ENCODE assay signal across 2 cellular contexts in genomic region chr2:134704173-134704572, GRCh38.
A peak's percentile ranks its signal among the peaks of the same experiment; 100 is the strongest.
TF ChIP-seq lines count a peak whose summit lies in the region.

No MANE protein-coding gene starts in this region.

TF ChIP-seq in HepG2, 621 proteins besides CTCF, POLR2A, EP300 and RAD21:
- TF ChIP-seq HMGXB3 (CRISPR knock-in tag; IDR thresholded peaks at IDR 0.05; ENCODE audit: borderline replicate concordance) (no peak), ZNF143 (CRISPR knock-in tag; IDR thresholded peaks at IDR 0.05) (peak; percentile 67)

TF ChIP-seq in H1, 55 proteins besides CTCF, POLR2A, EP300 and RAD21:
- no peak for TF ChIP-seq NANOG (IDR thresholded peaks at IDR 0.05; ENCODE audit: insufficient read depth, low read depth, low read length, poor library complexity, severe bottlenecking)
- no peak for TF ChIP-seq MAX (IDR thresholded peaks at IDR 0.05)
- TF ChIP-seq ASH2L (IDR thresholded peaks at IDR 0.05; ENCODE audit: low read length) = no peak
- no peak for TF ChIP-seq GABPA (IDR thresholded peaks at IDR 0.05; ENCODE audit: borderline replicate concordance, insufficient read depth, low read length)
- TF ChIP-seq EGR1 (IDR thresholded peaks at IDR 0.05; ENCODE audit: borderline replicate concordance, low read depth, low read length) = no peak
- TF ChIP-seq RNF2 (IDR thresholded peaks at IDR 0.05; ENCODE audit: borderline replicate concordance, low read depth, low read length, missing control alignments, poor library complexity, severe bottlenecking) = no peak
- TF ChIP-seq SIRT6 (IDR thresholded peaks at IDR 0.05; ENCODE audit: low read length) = no peak
- no peak for TF ChIP-seq TAF7 (optimal IDR thresholded peaks at IDR 0.05; ENCODE audit: borderline replicate concordance, low read depth, low read length)
- no peak for TF ChIP-seq BCL11A (IDR thresholded peaks at IDR 0.05; ENCODE audit: low read depth in 2 of 2, low read length in 2 of 2)
- TF ChIP-seq SIX5 (IDR thresholded peaks at IDR 0.05; ENCODE audit: low read depth, low read length) = no peak
- TF ChIP-seq JUND (IDR thresholded peaks at IDR 0.05; ENCODE audit: low read length) = no peak
- TF ChIP-seq SUZ12 (IDR thresholded peaks at IDR 0.05; ENCODE audit: low read length) = no peak
- TF ChIP-seq, protein P1, sequence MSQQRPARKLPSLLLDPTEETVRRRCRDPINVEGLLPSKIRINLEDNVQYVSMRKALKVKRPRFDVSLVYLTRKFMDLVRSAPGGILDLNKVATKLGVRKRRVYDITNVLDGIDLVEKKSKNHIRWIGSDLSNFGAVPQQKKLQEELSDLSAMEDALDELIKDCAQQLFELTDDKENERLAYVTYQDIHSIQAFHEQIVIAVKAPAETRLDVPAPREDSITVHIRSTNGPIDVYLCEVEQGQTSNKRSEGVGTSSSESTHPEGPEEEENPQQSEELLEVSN (IDR thresholded peaks at IDR 0.05) = no peak
- TF ChIP-seq SP4 (IDR thresholded peaks at IDR 0.05; ENCODE audit: low read length) = no peak
- no peak for TF ChIP-seq CHD2 (IDR thresholded peaks at IDR 0.05; ENCODE audit: low read length)
- TF ChIP-seq SAP30 (IDR thresholded peaks at IDR 0.05; ENCODE audit: insufficient read depth, insufficient replicate concordance, low read length) = no peak
- TF ChIP-seq CBX8 (IDR thresholded peaks at IDR 0.05; ENCODE audit: borderline replicate concordance, low read depth, low read length) = no peak
- no peak for TF ChIP-seq MAFK (IDR thresholded peaks at IDR 0.05; ENCODE audit: low read depth, low read length)
